Comparison of ENCODE assay signal across 1 cellular context in genomic region chr18:57737661-57738060, GRCh38.
TF ChIP-seq lines count a peak whose summit lies in the region.

No MANE protein-coding gene starts in this region.

TF ChIP-seq in HepG2, 621 proteins besides CTCF, POLR2A, EP300 and RAD21 (continued from another document and continues in another):
- TF ChIP-seq, protein P1, sequence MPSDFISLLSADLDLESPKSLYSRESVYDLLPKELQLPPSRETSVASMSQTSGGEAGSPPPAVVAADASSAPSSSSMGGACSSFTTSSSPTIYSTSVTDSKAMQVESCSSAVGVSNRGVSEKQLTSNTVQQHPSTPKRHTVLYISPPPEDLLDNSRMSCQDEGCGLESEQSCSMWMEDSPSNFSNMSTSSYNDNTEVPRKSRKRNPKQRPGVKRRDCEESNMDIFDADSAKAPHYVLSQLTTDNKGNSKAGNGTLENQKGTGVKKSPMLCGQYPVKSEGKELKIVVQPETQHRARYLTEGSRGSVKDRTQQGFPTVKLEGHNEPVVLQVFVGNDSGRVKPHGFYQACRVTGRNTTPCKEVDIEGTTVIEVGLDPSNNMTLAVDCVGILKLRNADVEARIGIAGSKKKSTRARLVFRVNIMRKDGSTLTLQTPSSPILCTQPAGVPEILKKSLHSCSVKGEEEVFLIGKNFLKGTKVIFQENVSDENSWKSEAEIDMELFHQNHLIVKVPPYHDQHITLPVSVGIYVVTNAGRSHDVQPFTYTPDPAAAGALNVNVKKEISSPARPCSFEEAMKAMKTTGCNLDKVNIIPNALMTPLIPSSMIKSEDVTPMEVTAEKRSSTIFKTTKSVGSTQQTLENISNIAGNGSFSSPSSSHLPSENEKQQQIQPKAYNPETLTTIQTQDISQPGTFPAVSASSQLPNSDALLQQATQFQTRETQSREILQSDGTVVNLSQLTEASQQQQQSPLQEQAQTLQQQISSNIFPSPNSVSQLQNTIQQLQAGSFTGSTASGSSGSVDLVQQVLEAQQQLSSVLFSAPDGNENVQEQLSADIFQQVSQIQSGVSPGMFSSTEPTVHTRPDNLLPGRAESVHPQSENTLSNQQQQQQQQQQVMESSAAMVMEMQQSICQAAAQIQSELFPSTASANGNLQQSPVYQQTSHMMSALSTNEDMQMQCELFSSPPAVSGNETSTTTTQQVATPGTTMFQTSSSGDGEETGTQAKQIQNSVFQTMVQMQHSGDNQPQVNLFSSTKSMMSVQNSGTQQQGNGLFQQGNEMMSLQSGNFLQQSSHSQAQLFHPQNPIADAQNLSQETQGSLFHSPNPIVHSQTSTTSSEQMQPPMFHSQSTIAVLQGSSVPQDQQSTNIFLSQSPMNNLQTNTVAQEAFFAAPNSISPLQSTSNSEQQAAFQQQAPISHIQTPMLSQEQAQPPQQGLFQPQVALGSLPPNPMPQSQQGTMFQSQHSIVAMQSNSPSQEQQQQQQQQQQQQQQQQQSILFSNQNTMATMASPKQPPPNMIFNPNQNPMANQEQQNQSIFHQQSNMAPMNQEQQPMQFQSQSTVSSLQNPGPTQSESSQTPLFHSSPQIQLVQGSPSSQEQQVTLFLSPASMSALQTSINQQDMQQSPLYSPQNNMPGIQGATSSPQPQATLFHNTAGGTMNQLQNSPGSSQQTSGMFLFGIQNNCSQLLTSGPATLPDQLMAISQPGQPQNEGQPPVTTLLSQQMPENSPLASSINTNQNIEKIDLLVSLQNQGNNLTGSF (CRISPR knock-in tag; IDR thresholded peaks at IDR 0.05) = no peak
- no peak for TF ChIP-seq ZNF775 (CRISPR knock-in tag; IDR thresholded peaks at IDR 0.05; ENCODE audit: borderline replicate concordance)
- TF ChIP-seq KMT2B (CRISPR knock-in tag; IDR thresholded peaks at IDR 0.05) = peak; percentile 57
- 0 out of 2 replicates have a peak, but pooled peaks have one; percentile 13 for TF ChIP-seq MLX (CRISPR knock-in tag; IDR thresholded peaks at IDR 0.05)
- TF ChIP-seq, protein P2, sequence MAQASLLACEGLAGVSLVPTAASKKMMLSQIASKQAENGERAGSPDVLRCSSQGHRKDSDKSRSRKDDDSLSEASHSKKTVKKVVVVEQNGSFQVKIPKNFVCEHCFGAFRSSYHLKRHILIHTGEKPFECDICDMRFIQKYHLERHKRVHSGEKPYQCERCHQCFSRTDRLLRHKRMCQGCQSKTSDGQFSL (CRISPR knock-in tag; IDR thresholded peaks at IDR 0.05) = no peak
- TF ChIP-seq ZSCAN31 (CRISPR knock-in tag; IDR thresholded peaks at IDR 0.05; ENCODE audit: low read depth) = no peak
- no peak for TF ChIP-seq HNF4G (IDR thresholded peaks at IDR 0.05; ENCODE audit: borderline replicate concordance, low read depth, low read length)
- TF ChIP-seq HNF4G (CRISPR knock-in tag; IDR thresholded peaks at IDR 0.05; ENCODE audit: borderline replicate concordance, low read depth) = no peak
- TF ChIP-seq, protein P3, sequence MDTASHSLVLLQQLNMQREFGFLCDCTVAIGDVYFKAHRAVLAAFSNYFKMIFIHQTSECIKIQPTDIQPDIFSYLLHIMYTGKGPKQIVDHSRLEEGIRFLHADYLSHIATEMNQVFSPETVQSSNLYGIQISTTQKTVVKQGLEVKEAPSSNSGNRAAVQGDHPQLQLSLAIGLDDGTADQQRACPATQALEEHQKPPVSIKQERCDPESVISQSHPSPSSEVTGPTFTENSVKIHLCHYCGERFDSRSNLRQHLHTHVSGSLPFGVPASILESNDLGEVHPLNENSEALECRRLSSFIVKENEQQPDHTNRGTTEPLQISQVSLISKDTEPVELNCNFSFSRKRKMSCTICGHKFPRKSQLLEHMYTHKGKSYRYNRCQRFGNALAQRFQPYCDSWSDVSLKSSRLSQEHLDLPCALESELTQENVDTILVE (CRISPR knock-in tag; IDR thresholded peaks at IDR 0.05) = peak; percentile 46; the same call in 1 of the 2 replicates
- TF ChIP-seq HOMEZ (CRISPR knock-in tag; IDR thresholded peaks at IDR 0.05; ENCODE audit: low read depth) = peak; percentile 44; the same call in 1 of the 2 replicates
- TF ChIP-seq MIER2 (CRISPR knock-in tag; IDR thresholded peaks at IDR 0.05) = no peak
- peak; percentile 80 for TF ChIP-seq SAP130 (CRISPR knock-in tag; IDR thresholded peaks at IDR 0.05; ENCODE audit: low read depth)
- 0 out of 2 replicates have a peak, but pooled peaks have one; percentile 11 for TF ChIP-seq ARNTL (CRISPR knock-in tag; IDR thresholded peaks at IDR 0.05)
- TF ChIP-seq SIX4 (CRISPR knock-in tag; IDR thresholded peaks at IDR 0.05) = no peak
- TF ChIP-seq, protein P4, sequence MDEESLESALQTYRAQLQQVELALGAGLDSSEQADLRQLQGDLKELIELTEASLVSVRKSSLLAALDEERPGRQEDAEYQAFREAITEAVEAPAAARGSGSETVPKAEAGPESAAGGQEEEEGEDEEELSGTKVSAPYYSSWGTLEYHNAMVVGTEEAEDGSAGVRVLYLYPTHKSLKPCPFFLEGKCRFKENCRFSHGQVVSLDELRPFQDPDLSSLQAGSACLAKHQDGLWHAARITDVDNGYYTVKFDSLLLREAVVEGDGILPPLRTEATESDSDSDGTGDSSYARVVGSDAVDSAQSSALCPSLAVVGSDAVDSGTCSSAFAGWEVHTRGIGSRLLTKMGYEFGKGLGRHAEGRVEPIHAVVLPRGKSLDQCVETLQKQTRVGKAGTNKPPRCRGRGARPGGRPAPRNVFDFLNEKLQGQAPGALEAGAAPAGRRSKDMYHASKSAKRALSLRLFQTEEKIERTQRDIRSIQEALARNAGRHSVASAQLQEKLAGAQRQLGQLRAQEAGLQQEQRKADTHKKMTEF (CRISPR knock-in tag; IDR thresholded peaks at IDR 0.05) = peak; percentile 53; the same call in 1 of the 2 replicates
- TF ChIP-seq ZMYM2 (CRISPR knock-in tag; IDR thresholded peaks at IDR 0.05) = 0 out of 2 replicates have a peak, but pooled peaks have one; percentile 64
- TF ChIP-seq ESRRA (CRISPR knock-in tag; IDR thresholded peaks at IDR 0.05; ENCODE audit: low read depth) = no peak
- TF ChIP-seq PHF20 (CRISPR knock-in tag; IDR thresholded peaks at IDR 0.05) = no peak
- TF ChIP-seq SP1 (IDR thresholded peaks at IDR 0.05) = no peak
- TF ChIP-seq SP1 (CRISPR knock-in tag; IDR thresholded peaks at IDR 0.05) = no peak
- TF ChIP-seq TRIM24 (CRISPR knock-in tag; IDR thresholded peaks at IDR 0.05) = 0 out of 2 replicates have a peak, but pooled peaks have one; percentile 23
- TF ChIP-seq ZNF333 (CRISPR knock-in tag; IDR thresholded peaks at IDR 0.05; ENCODE audit: borderline replicate concordance) = no peak
- TF ChIP-seq, protein P5, sequence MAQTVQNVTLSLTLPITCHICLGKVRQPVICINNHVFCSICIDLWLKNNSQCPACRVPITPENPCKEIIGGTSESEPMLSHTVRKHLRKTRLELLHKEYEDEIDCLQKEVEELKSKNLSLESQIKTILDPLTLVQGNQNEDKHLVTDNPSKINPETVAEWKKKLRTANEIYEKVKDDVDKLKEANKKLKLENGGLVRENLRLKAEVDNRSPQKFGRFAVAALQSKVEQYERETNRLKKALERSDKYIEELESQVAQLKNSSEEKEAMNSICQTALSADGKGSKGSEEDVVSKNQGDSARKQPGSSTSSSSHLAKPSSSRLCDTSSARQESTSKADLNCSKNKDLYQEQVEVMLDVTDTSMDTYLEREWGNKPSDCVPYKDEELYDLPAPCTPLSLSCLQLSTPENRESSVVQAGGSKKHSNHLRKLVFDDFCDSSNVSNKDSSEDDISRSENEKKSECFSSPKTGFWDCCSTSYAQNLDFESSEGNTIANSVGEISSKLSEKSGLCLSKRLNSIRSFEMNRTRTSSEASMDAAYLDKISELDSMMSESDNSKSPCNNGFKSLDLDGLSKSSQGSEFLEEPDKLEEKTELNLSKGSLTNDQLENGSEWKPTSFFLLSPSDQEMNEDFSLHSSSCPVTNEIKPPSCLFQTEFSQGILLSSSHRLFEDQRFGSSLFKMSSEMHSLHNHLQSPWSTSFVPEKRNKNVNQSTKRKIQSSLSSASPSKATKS (CRISPR knock-in tag; IDR thresholded peaks at IDR 0.05) = no peak
- no peak for TF ChIP-seq MTF1 (CRISPR knock-in tag; IDR thresholded peaks at IDR 0.05)
- TF ChIP-seq ATF1 (CRISPR knock-in tag; IDR thresholded peaks at IDR 0.05) = no peak
- TF ChIP-seq, protein P6, sequence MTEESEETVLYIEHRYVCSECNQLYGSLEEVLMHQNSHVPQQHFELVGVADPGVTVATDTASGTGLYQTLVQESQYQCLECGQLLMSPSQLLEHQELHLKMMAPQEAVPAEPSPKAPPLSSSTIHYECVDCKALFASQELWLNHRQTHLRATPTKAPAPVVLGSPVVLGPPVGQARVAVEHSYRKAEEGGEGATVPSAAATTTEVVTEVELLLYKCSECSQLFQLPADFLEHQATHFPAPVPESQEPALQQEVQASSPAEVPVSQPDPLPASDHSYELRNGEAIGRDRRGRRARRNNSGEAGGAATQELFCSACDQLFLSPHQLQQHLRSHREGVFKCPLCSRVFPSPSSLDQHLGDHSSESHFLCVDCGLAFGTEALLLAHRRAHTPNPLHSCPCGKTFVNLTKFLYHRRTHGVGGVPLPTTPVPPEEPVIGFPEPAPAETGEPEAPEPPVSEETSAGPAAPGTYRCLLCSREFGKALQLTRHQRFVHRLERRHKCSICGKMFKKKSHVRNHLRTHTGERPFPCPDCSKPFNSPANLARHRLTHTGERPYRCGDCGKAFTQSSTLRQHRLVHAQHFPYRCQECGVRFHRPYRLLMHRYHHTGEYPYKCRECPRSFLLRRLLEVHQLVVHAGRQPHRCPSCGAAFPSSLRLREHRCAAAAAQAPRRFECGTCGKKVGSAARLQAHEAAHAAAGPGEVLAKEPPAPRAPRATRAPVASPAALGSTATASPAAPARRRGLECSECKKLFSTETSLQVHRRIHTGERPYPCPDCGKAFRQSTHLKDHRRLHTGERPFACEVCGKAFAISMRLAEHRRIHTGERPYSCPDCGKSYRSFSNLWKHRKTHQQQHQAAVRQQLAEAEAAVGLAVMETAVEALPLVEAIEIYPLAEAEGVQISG (CRISPR knock-in tag; IDR thresholded peaks at IDR 0.05) = peak; percentile 37; the same call in 1 of the 2 replicates
- no peak for TF ChIP-seq HNRNPLL (IDR thresholded peaks at IDR 0.05; ENCODE audit: low read depth, low read length, poor library complexity, severe bottlenecking)
- no peak for TF ChIP-seq NRL (CRISPR knock-in tag; IDR thresholded peaks at IDR 0.05; ENCODE audit: borderline replicate concordance)
- TF ChIP-seq SOX13 (IDR thresholded peaks at IDR 0.05) = no peak
- 0 out of 4 replicates have a peak, but pooled peaks of 1 of the 2 experiments have one; percentile 22 for TF ChIP-seq SOX13 (CRISPR knock-in tag; conservative IDR thresholded peaks at IDR 0.05 in 1 of 2, IDR thresholded peaks at IDR 0.05 in 1 of 2)
- TF ChIP-seq GABPB1 (CRISPR knock-in tag; IDR thresholded peaks at IDR 0.05) = peak; percentile 61; the same call in 1 of the 2 replicates
- TF ChIP-seq AGO2 (optimal IDR thresholded peaks at IDR 0.05; ENCODE audit: low read depth, low read length) = no peak
- TF ChIP-seq, protein P7, sequence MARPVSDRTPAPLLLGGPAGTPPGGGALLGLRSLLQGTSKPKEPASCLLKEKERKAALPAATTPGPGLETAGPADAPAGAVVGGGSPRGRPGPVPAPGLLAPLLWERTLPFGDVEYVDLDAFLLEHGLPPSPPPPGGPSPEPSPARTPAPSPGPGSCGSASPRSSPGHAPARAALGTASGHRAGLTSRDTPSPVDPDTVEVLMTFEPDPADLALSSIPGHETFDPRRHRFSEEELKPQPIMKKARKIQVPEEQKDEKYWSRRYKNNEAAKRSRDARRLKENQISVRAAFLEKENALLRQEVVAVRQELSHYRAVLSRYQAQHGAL (CRISPR knock-in tag; IDR thresholded peaks at IDR 0.05; ENCODE audit: not compliant biosample characterization) = no peak
- TF ChIP-seq SRY (CRISPR knock-in tag; IDR thresholded peaks at IDR 0.05) = no peak
- TF ChIP-seq JUND (CRISPR knock-in tag; IDR thresholded peaks at IDR 0.05) = peak; percentile 78
- peak; percentile 66; the same call in 1 of the 2 replicates for TF ChIP-seq ZNF331 (CRISPR knock-in tag; IDR thresholded peaks at IDR 0.05)
- TF ChIP-seq ZNF550 (CRISPR knock-in tag; IDR thresholded peaks at IDR 0.05; ENCODE audit: borderline replicate concordance) = no peak
- peak; percentile 54; the same call in 1 of the 2 replicates for TF ChIP-seq IRF2 (CRISPR knock-in tag; IDR thresholded peaks at IDR 0.05)
- no peak for TF ChIP-seq ZBTB7B (CRISPR knock-in tag; IDR thresholded peaks at IDR 0.05)
- no peak for TF ChIP-seq MYNN (CRISPR knock-in tag; IDR thresholded peaks at IDR 0.05; ENCODE audit: low read depth)
- no peak for TF ChIP-seq ZKSCAN5 (CRISPR knock-in tag; IDR thresholded peaks at IDR 0.05)
- TF ChIP-seq AHR (CRISPR knock-in tag; IDR thresholded peaks at IDR 0.05) = no peak
- TF ChIP-seq ONECUT2 (CRISPR knock-in tag; IDR thresholded peaks at IDR 0.05) = no peak
- TF ChIP-seq SCMH1 (CRISPR knock-in tag; IDR thresholded peaks at IDR 0.05; ENCODE audit: borderline replicate concordance) = no peak
- peak; percentile 91 for TF ChIP-seq CBX5 (CRISPR knock-in tag; IDR thresholded peaks at IDR 0.05; ENCODE audit: borderline replicate concordance)
